In genomic region chr1:27644369-27645070, GRCh38 we compare ENCODE assay signal across 10 cellular contexts. TPM values are rescaled to one million over a fixed set of nuclear protein-coding genes. Genes with fewer than 3 reads are reported as not detected.
DNase-seq lines count a peak whose midpoint lies in the region; ATAC-seq and TF ChIP-seq lines count a peak whose summit lies in the region.
"Had no signal": no experiment of that assay in that cellular context is flagged by ENCODE, and none has a peak within 500 bp of the region (broad histone marks: within the 10 kb centered on the region; RNA-seq: fewer than 3 reads in every experiment).

No MANE protein-coding gene starts in this region.

- H3K4me2 ChIP-seq in DND-41 (ENCODE audit: insufficient read depth, low read length), result no peak overlapping the region
- no peak overlapping the region for H3K4me2 ChIP-seq in osteoblast (ENCODE audit: insufficient read depth, low read length)

- ATAC-seq in DND-41 (ENCODE audit: insufficient read depth, low read depth), result no peak
- no peak for ATAC-seq in stimulated activated naive CD8-positive, alpha-beta T cell treated with anti-CD3 and anti-CD28 coated beads, Interleukin-15, amount 100 ng/mL, for 72 hours

- no peaks in the 10 kb centered on the region for H3K36me3 Mint-ChIP-seq in activated T-cell treated with anti-CD3 and anti-CD28 coated beads, Interleukin-2, amount 50 U/mL, for 24 hours (ENCODE audit: low read depth)

- H4K20me1 ChIP-seq in DND-41 (ENCODE audit: insufficient read depth, low read length), result no peaks in the 10 kb centered on the region
- no peaks in the 10 kb centered on the region for H4K20me1 ChIP-seq in osteoblast (ENCODE audit: insufficient read depth, low read length)

- no peaks in the 10 kb centered on the region for H3K27me3 Mint-ChIP-seq in activated T-cell treated with anti-CD3 and anti-CD28 coated beads, Interleukin-2, amount 50 U/mL, for 24 hours
- no peaks in the 10 kb centered on the region for H3K27me3 Mint-ChIP-seq in stimulated activated naive CD8-positive, alpha-beta T cell treated with anti-CD3 and anti-CD28 coated beads, Interleukin-15, amount 100 ng/mL, for 72 hours

- H3K27ac ChIP-seq in DND-41 (ENCODE audit: low read length) (peak overlapping the region; percentile 47), KOPT-K1 (ENCODE audit: low read depth, low read length, poor library complexity, severe bottlenecking) (peak overlapping the region; percentile 47), osteoblast (ENCODE audit: low read depth, low read length) (no peak overlapping the region), vagina (no peak overlapping the region)
- H3K27ac ChIP-seq in effector memory CD4-positive, alpha-beta T cell (ENCODE audit: insufficient read depth, low read length, poor library complexity, severe bottlenecking), result peak overlapping the region; percentile 8
- H3K27ac ChIP-seq: SJSA1 had no signal

- intact Hi-C loops in vagina (cut with DNase I), result no loop called here

- TF ChIP-seq CTCF in DND-41 (IDR thresholded peaks at IDR 0.05; ENCODE audit: borderline replicate concordance, extremely low read depth, low read length, poor library complexity, severe bottlenecking), result no peak
- TF ChIP-seq CTCF in osteoblast (IDR thresholded peaks at IDR 0.05; ENCODE audit: extremely low read depth, low read depth, low read length), result no peak
- TF ChIP-seq CTCF in vagina (IDR thresholded peaks at IDR 0.05), result no peak

- H3K79me2 ChIP-seq in DND-41 (ENCODE audit: insufficient read depth, low read length) (no peaks in the 10 kb centered on the region), osteoblast (ENCODE audit: insufficient read depth, low read length) (no peaks in the 10 kb centered on the region)

- H3K9me3 ChIP-seq in DND-41 (ENCODE audit: insufficient read depth, low read length, severe bottlenecking) (no peaks in the 10 kb centered on the region), KOPT-K1 (ENCODE audit: insufficient read depth, low read length, poor library complexity, severe bottlenecking) (no peaks in the 10 kb centered on the region), osteoblast (ENCODE audit: low read depth, low read length) (no peaks in the 10 kb centered on the region), vagina (no peaks in the 10 kb centered on the region)
- H3K9me3 ChIP-seq in effector memory CD4-positive, alpha-beta T cell (ENCODE audit: control insufficient read depth, low read length), result no peaks in the 10 kb centered on the region
- H3K9me3 ChIP-seq: SJSA1 had no signal

- peaks cover 10% of the 10 kb centered on the region for H3K4me1 ChIP-seq in DND-41 (ENCODE audit: insufficient read depth, low read length)
- H3K4me1 ChIP-seq in effector memory CD4-positive, alpha-beta T cell (ENCODE audit: control insufficient read depth, insufficient read depth, low read length, poor library complexity, severe bottlenecking), result peaks cover 13% of the 10 kb centered on the region
- H3K4me1 ChIP-seq in osteoblast (ENCODE audit: insufficient read depth, low read length), result no peaks in the 10 kb centered on the region
- no peaks in the 10 kb centered on the region for H3K4me1 ChIP-seq in vagina
- H3K4me1 ChIP-seq: SJSA1 had no signal

- peaks cover 16% of the 10 kb centered on the region for H3K4me1 Mint-ChIP-seq in activated T-cell treated with anti-CD3 and anti-CD28 coated beads, Interleukin-2, amount 50 U/mL, for 24 hours (ENCODE audit: low read depth)
- peaks cover 18% of the 10 kb centered on the region for H3K4me1 Mint-ChIP-seq in stimulated activated naive CD8-positive, alpha-beta T cell treated with anti-CD3 and anti-CD28 coated beads, Interleukin-15, amount 100 ng/mL, for 72 hours

- no peak for DNase-seq in DND-41
- no peak for DNase-seq in effector memory CD4-positive, alpha-beta T cell
- DNase-seq in osteoblast (ENCODE audit: insufficient read length, low spot score, missing footprints), result peak; percentile 58
- no peak for DNase-seq in vagina (ENCODE audit: extremely low spot score in 2 of 2)
- no peak for DNase-seq in activated T-cell treated with anti-CD3 and anti-CD28 coated beads, Interleukin-2, amount 50 U/mL, for 24 hours
- DNase-seq in stimulated activated naive CD8-positive, alpha-beta T cell treated with anti-CD3 and anti-CD28 coated beads, Interleukin-15, amount 100 ng/mL, for 72 hours, result no peak
- DNase-seq: COR-L47, NCI-H1417 had no signal

- H3K4me3 ChIP-seq in DND-41 (ENCODE audit: low read depth in 1 of 2, low read length in 2 of 2) (no peak overlapping the region), osteoblast (ENCODE audit: insufficient read depth, low read length) (no peak overlapping the region), vagina (no peak overlapping the region)
- no peak overlapping the region for H3K4me3 ChIP-seq in effector memory CD4-positive, alpha-beta T cell (ENCODE audit: insufficient read depth, low read depth, low read length, poor library complexity, severe bottlenecking)
- H3K4me3 ChIP-seq: SJSA1 had no signal

- peak overlapping the region; percentile 40; the same call in 1 of the 2 replicates for H2AFZ ChIP-seq in DND-41 (ENCODE audit: low read depth, low read length)
- peak overlapping the region; percentile 14 for H2AFZ ChIP-seq in osteoblast (ENCODE audit: low read length)

- no peaks in the 10 kb centered on the region for H3K27me3 ChIP-seq in DND-41 (ENCODE audit: insufficient read depth, low read length, poor library complexity)
- H3K27me3 ChIP-seq in effector memory CD4-positive, alpha-beta T cell (replicated peaks; ENCODE audit: control insufficient read depth, insufficient read depth, low read length, poor library complexity, severe bottlenecking), result no peaks in the 10 kb centered on the region
- no peaks in the 10 kb centered on the region for H3K27me3 ChIP-seq in osteoblast (ENCODE audit: insufficient read depth, low read length)
- no peaks in the 10 kb centered on the region for H3K27me3 ChIP-seq in vagina

- no peak for TF ChIP-seq POLR2A in vagina (IDR thresholded peaks at IDR 0.05)

- H3K9me3 Mint-ChIP-seq in activated T-cell treated with anti-CD3 and anti-CD28 coated beads, Interleukin-2, amount 50 U/mL, for 24 hours, result no peaks in the 10 kb centered on the region
- H3K9me3 Mint-ChIP-seq in stimulated activated naive CD8-positive, alpha-beta T cell treated with anti-CD3 and anti-CD28 coated beads, Interleukin-15, amount 100 ng/mL, for 72 hours, result no peaks in the 10 kb centered on the region

- H3K27ac Mint-ChIP-seq in activated T-cell treated with anti-CD3 and anti-CD28 coated beads, Interleukin-2, amount 50 U/mL, for 24 hours, result no peak overlapping the region
- peak overlapping the region in 1 of 2 donors; percentile 15 for H3K27ac Mint-ChIP-seq in stimulated activated naive CD8-positive, alpha-beta T cell treated with anti-CD3 and anti-CD28 coated beads, Interleukin-15, amount 100 ng/mL, for 72 hours

- H3K4me3 Mint-ChIP-seq in activated T-cell treated with anti-CD3 and anti-CD28 coated beads, Interleukin-2, amount 50 U/mL, for 24 hours, result no peak overlapping the region
- no peak overlapping the region for H3K4me3 Mint-ChIP-seq in stimulated activated naive CD8-positive, alpha-beta T cell treated with anti-CD3 and anti-CD28 coated beads, Interleukin-15, amount 100 ng/mL, for 72 hours

- H3K9ac ChIP-seq in DND-41 (ENCODE audit: low read depth, low read length), result no peak overlapping the region

- H3K36me3 ChIP-seq in DND-41 (ENCODE audit: insufficient read depth, low read length), result no peaks in the 10 kb centered on the region
- H3K36me3 ChIP-seq in KOPT-K1 (ENCODE audit: insufficient read depth, low read length), result no peaks in the 10 kb centered on the region
- H3K36me3 ChIP-seq in effector memory CD4-positive, alpha-beta T cell (ENCODE audit: control insufficient read depth, insufficient read depth, low read length), result no peaks in the 10 kb centered on the region
- no peaks in the 10 kb centered on the region for H3K36me3 ChIP-seq in osteoblast (ENCODE audit: insufficient read depth, low read length)
- no peaks in the 10 kb centered on the region for H3K36me3 ChIP-seq in vagina
- H3K36me3 ChIP-seq: SJSA1 had no signal

RNA-seq across cellular contexts. Expression of gene FGR, which starts 9.5 kb away (rescaled TPM):
- 0.29 and 0.36 TPM in 2 replicates for total RNA-seq in osteoblast
- 18.4 TPM for total RNA-seq in vagina
- total RNA-seq: SJSA1 had no signal

RNA-seq across cellular contexts. Expression of gene IFI6, which starts 27.5 kb away (rescaled TPM):
- total RNA-seq in osteoblast (101 and 497 TPM in 2 replicates), vagina (28.2 TPM)

RNA-seq across cellular contexts. Expression of gene AHDC1, which starts 40.6 kb away (rescaled TPM):
- total RNA-seq in osteoblast (11.2 and 13.3 TPM in 2 replicates), vagina (62.4 TPM)

Comparison
In these comparisons a context has a peak if more than half of its experiments do, and no peak if none do; other contexts are left out.
1. H3K27ac ChIP-seq: peak in DND-41 (single experiment), KOPT-K1 (single experiment) and effector memory CD4-positive, alpha-beta T cell (single experiment); none in osteoblast (single experiment) and vagina (single experiment).
2. RNA of gene FGR, which starts 9.5 kb away (total RNA-seq): 18.4 TPM in vagina (single experiment); 0.29 to 0.36 TPM in osteoblast; every median in the first group is over 10 times any median in the second.